In genomic region chr17:57256708-57257112, GRCh38 we compare ENCODE assay signal across 1 cellular context.
TF ChIP-seq lines count a peak whose summit lies in the region.

No MANE protein-coding gene starts in this region.

TF ChIP-seq in HepG2, 621 proteins besides CTCF, POLR2A, EP300 and RAD21 (continued from another document):
- TF ChIP-seq PRMT3 (CRISPR knock-in tag; IDR thresholded peaks at IDR 0.05; ENCODE audit: borderline replicate concordance, low read depth) (no peak), ZNF33A (CRISPR knock-in tag; IDR thresholded peaks at IDR 0.05; ENCODE audit: borderline replicate concordance) (no peak), SIN3A (IDR thresholded peaks at IDR 0.05; ENCODE audit: borderline replicate concordance, low read depth, low read length) (peak; percentile 49; the same call in 1 of the 2 replicates), MATR3 (CRISPR knock-in tag; IDR thresholded peaks at IDR 0.05) (no peak), ARID5B (CRISPR knock-in tag; IDR thresholded peaks at IDR 0.05) (peak; percentile 7; the same call in 1 of the 2 replicates), ZNF253 (CRISPR knock-in tag; IDR thresholded peaks at IDR 0.05; ENCODE audit: borderline replicate concordance) (no peak), AGO2 (optimal IDR thresholded peaks at IDR 0.05; ENCODE audit: low read depth, low read length) (peak; percentile 29), ZNF563 (CRISPR knock-in tag; IDR thresholded peaks at IDR 0.05) (no peak), NONO (IDR thresholded peaks at IDR 0.05) (no peak), NONO (CRISPR knock-in tag; conservative IDR thresholded peaks at IDR 0.05) (no peak), E2F5 (CRISPR knock-in tag; conservative IDR thresholded peaks at IDR 0.05) (no peak), SAFB2 (CRISPR knock-in tag; IDR thresholded peaks at IDR 0.05; ENCODE audit: borderline replicate concordance, low read depth) (no peak), HHEX (CRISPR knock-in tag; IDR thresholded peaks at IDR 0.05) (no peak), ZNF687 (CRISPR knock-in tag; IDR thresholded peaks at IDR 0.05) (no peak), ZBTB20 (CRISPR knock-in tag; IDR thresholded peaks at IDR 0.05; ENCODE audit: borderline replicate concordance, low read depth) (no peak), JUNB (CRISPR knock-in tag; IDR thresholded peaks at IDR 0.05; ENCODE audit: borderline replicate concordance) (no peak), ZHX2 (IDR thresholded peaks at IDR 0.05; ENCODE audit: low read depth) (no peak), ZHX2 (CRISPR knock-in tag; IDR thresholded peaks at IDR 0.05; ENCODE audit: borderline replicate concordance) (no peak), RBFOX2 (IDR thresholded peaks at IDR 0.05; ENCODE audit: low read depth, low read length) (peak; percentile 65)
